Comparison of ENCODE assay signal across 2 cellular contexts in genomic region chr2:115036818-115037217, GRCh38.
TF ChIP-seq lines count a peak whose summit lies in the region.

No MANE protein-coding gene starts in this region.

TF ChIP-seq in GM23338, 12 proteins besides CTCF, POLR2A, EP300 and RAD21 (continued from another document):
- no peak for TF ChIP-seq ZNF462 (CRISPR knock-in tag; IDR thresholded peaks at IDR 0.05)
TF ChIP-seq in GM23338: peak in this region for 0.

TF ChIP-seq in WTC11, 78 proteins besides CTCF, POLR2A, EP300 and RAD21 (continued from another document):
- TF ChIP-seq ZNF281 (CRISPR knock-in tag; IDR thresholded peaks at IDR 0.05), result no peak
- TF ChIP-seq TCF7 (CRISPR knock-in tag; IDR thresholded peaks at IDR 0.05; ENCODE audit: low read depth), result no peak
- TF ChIP-seq EMX1 (CRISPR knock-in tag; IDR thresholded peaks at IDR 0.05), result no peak
- no peak for TF ChIP-seq E2F4 (CRISPR knock-in tag; IDR thresholded peaks at IDR 0.05; ENCODE audit: borderline replicate concordance, low read depth)
- no peak for TF ChIP-seq SMAD3 (CRISPR knock-in tag; IDR thresholded peaks at IDR 0.05; ENCODE audit: borderline replicate concordance)
- no peak for TF ChIP-seq NFATC4 (CRISPR knock-in tag; IDR thresholded peaks at IDR 0.05)
TF ChIP-seq in WTC11: peak in this region for 0.
